ENCODE assay signal across 16 cellular contexts in genomic region chr1:52008074-52008809, GRCh38. TPM values are rescaled to one million over a fixed set of nuclear protein-coding genes. Genes with fewer than 3 reads are reported as not detected.
A peak's percentile ranks its signal among the peaks of the same experiment; 100 is the strongest.
DNase-seq lines count a peak whose midpoint lies in the region; ATAC-seq, FAIRE-seq and TF ChIP-seq lines count a peak whose summit lies in the region.
"Had no signal": no experiment of that assay in that cellular context is flagged by ENCODE, and none has a peak within 500 bp of the region (broad histone marks: within the 10 kb centered on the region; RNA-seq: fewer than 3 reads in every experiment).

No MANE protein-coding gene starts in this region.

- FAIRE-seq in endometrium (lab: Jason Lieb, UNC): peak; percentile 8

- H3K4me1 ChIP-seq in GM23338 (ENCODE audit: insufficient read depth) (peaks cover 33% of the 10 kb centered on the region), SJSA1 (replicated peaks) (peaks cover 26% of the 10 kb centered on the region), osteoblast (ENCODE audit: insufficient read depth, low read length) (peaks cover 27% of the 10 kb centered on the region), transverse colon (peaks cover 0 to 19% (median 6%) of the 10 kb centered on the region in 4 donors)

- H4K20me1 ChIP-seq in GM23338 (replicated peaks; ENCODE audit: insufficient read depth) (no peaks in the 10 kb centered on the region), osteoblast (ENCODE audit: insufficient read depth, low read length) (no peaks in the 10 kb centered on the region)

- DNase-seq in GM23338 (ENCODE audit: low spot score): no peak
- no peak for DNase-seq in SJSA1 (ENCODE audit: low read depth in 1 of 2, low spot score in 2 of 2)
- no peak for DNase-seq in osteoblast (ENCODE audit: insufficient read length, low spot score, missing footprints)
- DNase-seq in transverse colon: no peak
- no peak for DNase-seq in stimulated activated effector memory CD8-positive, alpha-beta T cell treated with anti-CD3 and anti-CD28 coated beads, Interleukin-12 subunit alpha, Interleukin-12 subunit beta, amount 100 ng/mL, for 72 hours (ENCODE audit: low spot score in 2 of 2)
- DNase-seq in NCI-H524 (lab: John Stamatoyannopoulos, UW): no peak
- no peak for DNase-seq in NCI-H2227 (lab: John Stamatoyannopoulos, UW; ENCODE audit: unreplicated experiment)
- DNase-seq: Calu3; CD4-positive, CD25-positive, alpha-beta regulatory T cell; DMS79; GM23248; NCI-H1417; NCI-H2029; NCI-H2171 treated with DMSO at 0.1 percent for 48 hours; NCI-H510A treated with DMSO at 0.1 percent for 48 hours had no signal

- no peak for TF ChIP-seq CTCF in GM23338 (conservative IDR thresholded peaks at IDR 0.05; ENCODE audit: low read depth in 2 of 2)
- TF ChIP-seq CTCF in osteoblast (IDR thresholded peaks at IDR 0.05; ENCODE audit: extremely low read depth, low read depth, low read length): no peak
- TF ChIP-seq CTCF in transverse colon (IDR thresholded peaks at IDR 0.05): no peak

- intact Hi-C loops in transverse colon (cut with DNase I; ENCODE audit: low total_unique reads): no loop called here

- H3K36me3 Mint-ChIP-seq in GM23338 (ENCODE audit: low read depth): no peaks in the 10 kb centered on the region
- H3K36me3 Mint-ChIP-seq in stimulated activated effector memory CD8-positive, alpha-beta T cell treated with anti-CD3 and anti-CD28 coated beads, Interleukin-12 subunit alpha, Interleukin-12 subunit beta, amount 100 ng/mL, for 72 hours: no peaks in the 10 kb centered on the region
- H3K36me3 Mint-ChIP-seq: CD4-positive, CD25-positive, alpha-beta regulatory T cell had no signal

- TF ChIP-seq EP300 in transverse colon (IDR thresholded peaks at IDR 0.05; ENCODE audit: low read depth): no peak

- no peak overlapping the region for H3K4me3 Mint-ChIP-seq in GM23338
- H3K4me3 Mint-ChIP-seq in stimulated activated effector memory CD8-positive, alpha-beta T cell treated with anti-CD3 and anti-CD28 coated beads, Interleukin-12 subunit alpha, Interleukin-12 subunit beta, amount 100 ng/mL, for 72 hours: no peak overlapping the region

- H3F3A ChIP-seq in GM23338 (replicated peaks; ENCODE audit: low read depth): peaks cover 10% of the 10 kb centered on the region; the same call in 1 of the 2 replicates

- no peaks in the 10 kb centered on the region for H3K9me2 ChIP-seq in GM23338 (ENCODE audit: insufficient read depth)

- H3K79me2 ChIP-seq in GM23338 (replicated peaks; ENCODE audit: insufficient read depth): no peaks in the 10 kb centered on the region
- H3K79me2 ChIP-seq in osteoblast (ENCODE audit: insufficient read depth, low read length): no peaks in the 10 kb centered on the region

- in situ Hi-C loops in transverse colon (cut with MboI; ENCODE audit: low pct_ligation_motif_present in 1 of 4, low pct_unique_long_range_greater_than_20kb in 1 of 4, low sequenced_read_pairs in 3 of 4): loop anchor here in 1 of 4 donors (10.0 kb wide), 1 partner anchor 103 kb away; no protein-coding TSS in a partner anchor

- 53 to 58% methylated on average over 2 to 7 of the region's 7 CpGs for WGBS in transverse colon (ENCODE audit: low coverage in 1 of 2), 2 donors

- H3K36me3 ChIP-seq in GM23338 (ENCODE audit: insufficient read depth): no peaks in the 10 kb centered on the region
- no peaks in the 10 kb centered on the region for H3K36me3 ChIP-seq in SJSA1
- no peaks in the 10 kb centered on the region for H3K36me3 ChIP-seq in osteoblast (ENCODE audit: insufficient read depth, low read length)
- H3K36me3 ChIP-seq in transverse colon: no peaks in the 10 kb centered on the region

- 0 out of 2 replicates have a peak overlapping the region, but pooled peaks have one; percentile 48 for H3K27ac Mint-ChIP-seq in GM23338
- no peak overlapping the region for H3K27ac Mint-ChIP-seq in stimulated activated effector memory CD8-positive, alpha-beta T cell treated with anti-CD3 and anti-CD28 coated beads, Interleukin-12 subunit alpha, Interleukin-12 subunit beta, amount 100 ng/mL, for 72 hours

- H3K9me3 ChIP-seq in SJSA1 (replicated peaks) (no peaks in the 10 kb centered on the region), osteoblast (ENCODE audit: low read depth, low read length) (no peaks in the 10 kb centered on the region), transverse colon (no peaks in the 10 kb centered on the region)

- H3K27ac ChIP-seq in GM23338 (ENCODE audit: low read depth): 0 out of 2 replicates have a peak overlapping the region, but pooled peaks have one; percentile 98
- 0 out of 2 replicates have a peak overlapping the region, but pooled peaks have one; percentile 20 for H3K27ac ChIP-seq in SJSA1
- H3K27ac ChIP-seq in osteoblast (ENCODE audit: low read depth, low read length): peak overlapping the region; percentile 32
- peak overlapping the region in 2 of 4 donors; percentile 63 to 64 for H3K27ac ChIP-seq in transverse colon
- H3K27ac ChIP-seq: GM23248 had no signal

- ATAC-seq in GM23338: no peak
- ATAC-seq in stimulated activated effector memory CD8-positive, alpha-beta T cell treated with anti-CD3 and anti-CD28 coated beads, Interleukin-12 subunit alpha, Interleukin-12 subunit beta, amount 100 ng/mL, for 72 hours: no peak

- peaks cover 6% of the 10 kb centered on the region for H3K27me3 Mint-ChIP-seq in GM23338 (ENCODE audit: insufficient read depth, low read depth, poor library complexity)

- H3K27me3 ChIP-seq in GM23338 (ENCODE audit: insufficient read depth) (no peaks in the 10 kb centered on the region), SJSA1 (replicated peaks) (no peaks in the 10 kb centered on the region), osteoblast (ENCODE audit: insufficient read depth, low read length) (no peaks in the 10 kb centered on the region), transverse colon (no peaks in the 10 kb centered on the region)

- no peak for TF ChIP-seq POLR2A in transverse colon (IDR thresholded peaks at IDR 0.05)

- H3K4me3 ChIP-seq in GM23338 (no peak overlapping the region), SJSA1 (no peak overlapping the region), osteoblast (ENCODE audit: insufficient read depth, low read length) (no peak overlapping the region), transverse colon (no peak overlapping the region)
- H3K4me3 ChIP-seq: GM23248 had no signal

- no peaks in the 10 kb centered on the region for H3K9me3 Mint-ChIP-seq in GM23338
- H3K9me3 Mint-ChIP-seq in stimulated activated effector memory CD8-positive, alpha-beta T cell treated with anti-CD3 and anti-CD28 coated beads, Interleukin-12 subunit alpha, Interleukin-12 subunit beta, amount 100 ng/mL, for 72 hours: no peaks in the 10 kb centered on the region
- H3K9me3 Mint-ChIP-seq: CD4-positive, CD25-positive, alpha-beta regulatory T cell had no signal

- peak overlapping the region; percentile 24; the same call in 1 of the 2 replicates for H2AFZ ChIP-seq in GM23338
- no peak overlapping the region for H2AFZ ChIP-seq in osteoblast (ENCODE audit: low read length)

- H3K4me2 ChIP-seq in GM23338: no peak overlapping the region
- peak overlapping the region; percentile 27 for H3K4me2 ChIP-seq in osteoblast (ENCODE audit: insufficient read depth, low read length)

- peaks cover 21% of the 10 kb centered on the region for H3K4me1 Mint-ChIP-seq in GM23338
- no peaks in the 10 kb centered on the region for H3K4me1 Mint-ChIP-seq in stimulated activated effector memory CD8-positive, alpha-beta T cell treated with anti-CD3 and anti-CD28 coated beads, Interleukin-12 subunit alpha, Interleukin-12 subunit beta, amount 100 ng/mL, for 72 hours
- H3K4me1 Mint-ChIP-seq: CD4-positive, CD25-positive, alpha-beta regulatory T cell had no signal

TF ChIP-seq in GM23338, 12 proteins besides CTCF, POLR2A, EP300 and RAD21 (continues in another document):
- TF ChIP-seq CREB1 (CRISPR knock-in tag; IDR thresholded peaks at IDR 0.05; ENCODE audit: low read depth) (no peak), EZH2 (IDR thresholded peaks at IDR 0.05; ENCODE audit: low read depth, unreplicated experiment) (no peak), ZNF114 (CRISPR knock-in tag; IDR thresholded peaks at IDR 0.05) (no peak), ZNF331 (CRISPR knock-in tag; IDR thresholded peaks at IDR 0.05; ENCODE audit: low read depth) (no peak)

RNA-seq across cellular contexts. Expression of gene RAB3B, which starts 17.7 kb away (rescaled TPM):
- total RNA-seq in GM23338 (2014; rRNA removed; shearing (Covaris generic)): 34.6 and 37.9 TPM in 2 replicates
- 16.3 and 18.3 TPM in 2 replicates for polyA plus RNA-seq in GM23338 (2016; fragmentation: Nextera tagmentation; extraction: Ambion mirVana)
- total RNA-seq in SJSA1 (2014; rRNA removed; shearing (Covaris generic)): 20.6 and 31.4 TPM in 2 replicates
- total RNA-seq in osteoblast: 14.5 and 21.2 TPM in 2 replicates
- 1 to 10 TPM; 1.8 to 4.5 (median 3.4) TPM for total RNA-seq in transverse colon
- total RNA-seq: CD4-positive, CD25-positive, alpha-beta regulatory T cell had no signal
- polyA plus RNA-seq: CD4-positive, CD25-positive, alpha-beta regulatory T cell had no signal

RNA-seq across cellular contexts. Expression of gene KTI12, which starts 25.4 kb away (rescaled TPM):
- 12.0 and 13.0 TPM in 2 replicates for total RNA-seq in GM23338 (2014; rRNA removed; shearing (Covaris generic))
- polyA plus RNA-seq in GM23338 (2016; fragmentation: Nextera tagmentation; extraction: Ambion mirVana): 8.7 and 9.5 TPM in 2 replicates
- 19.8 and 34.0 TPM in 2 replicates for total RNA-seq in SJSA1 (2014; rRNA removed; shearing (Covaris generic))
- total RNA-seq in osteoblast (14.5 and 15.6 TPM in 2 replicates), transverse colon (1 to 10 TPM in 3 of 4 donors, not detected in 1; 1.8 to 7.9 (median 7.3) TPM)

RNA-seq across cellular contexts. Expression of gene TXNDC12, which starts 46.7 kb away (rescaled TPM):
- 60.9 and 68.9 TPM in 2 replicates for total RNA-seq in GM23338 (2014; rRNA removed; shearing (Covaris generic))
- 88.2 and 96.6 TPM in 2 replicates for polyA plus RNA-seq in GM23338 (2016; fragmentation: Nextera tagmentation; extraction: Ambion mirVana)
- 69.7 and 100 TPM in 2 replicates for total RNA-seq in SJSA1 (2014; rRNA removed; shearing (Covaris generic))
- total RNA-seq in osteoblast (48.5 and 51.3 TPM in 2 replicates), transverse colon (100 to 1,000 TPM in 1 of 4 donors, 10 to 100 TPM in 3; 31.4 to 103 (median 35.0) TPM)

RNA-seq across cellular contexts. Expression of gene BTF3L4, which starts 47.9 kb away (rescaled TPM):
- 112 and 131 TPM in 2 replicates for total RNA-seq in GM23338 (2014; rRNA removed; shearing (Covaris generic))
- polyA plus RNA-seq in GM23338 (2016; fragmentation: Nextera tagmentation; extraction: Ambion mirVana): 149 and 154 TPM in 2 replicates
- total RNA-seq in SJSA1 (2014; rRNA removed; shearing (Covaris generic)): 63.7 and 91.1 TPM in 2 replicates
- 104 and 119 TPM in 2 replicates for total RNA-seq in osteoblast
- total RNA-seq in transverse colon: 10 to 100 TPM in 3 of 4 donors, 1 to 10 TPM in 1; 5.2 to 32.1 (median 14.2) TPM
